Comparison of ENCODE assay signal across 10 cellular contexts in genomic region chr20:62837790-62838458, GRCh38. TPM values are rescaled to one million over a fixed set of nuclear protein-coding genes. Genes with fewer than 3 reads are reported as not detected.
DNase-seq lines count a peak whose midpoint lies in the region; ATAC-seq, FAIRE-seq and TF ChIP-seq lines count a peak whose summit lies in the region.
"Had no signal": no experiment of that assay in that cellular context is flagged by ENCODE, and none has a peak within 500 bp of the region (broad histone marks: within the 10 kb centered on the region; RNA-seq: fewer than 3 reads in every experiment).

No MANE protein-coding gene starts in this region.

- no peaks in the 10 kb centered on the region for H3K9me3 ChIP-seq in duodenal mucosa (ENCODE audit: control insufficient read depth in 1 of 2, low read length in 2 of 2)
- H3K9me3 ChIP-seq in CD4-positive, alpha-beta memory T cell (ENCODE audit: control insufficient read depth in 1 of 2, low read length in 2 of 2), result no peaks in the 10 kb centered on the region

- H3K9me3 Mint-ChIP-seq in activated T-helper 2 cell treated with anti-CD3 and anti-CD28 coated beads, Interferon-gamma antibody, Interleukin-2, Interleukin-4, amounts not matched to agents 10 μg/mL and 5 μg/mL and 100 μg/mL, durations not matched to agents 14 hours and 24 hours and 36 hours, result no peaks in the 10 kb centered on the region
- peaks cover 0 to 1% (median 0%) of the 10 kb centered on the region in 8 donors for H3K9me3 Mint-ChIP-seq in CD4-positive, alpha-beta memory T cell

- H3K4me1 ChIP-seq in duodenal mucosa (ENCODE audit: control insufficient read depth in 1 of 2, insufficient read depth in 2 of 2, low read length in 2 of 2), result peaks cover 16 to 28% of the 10 kb centered on the region in 2 donors
- no peaks in the 10 kb centered on the region for H3K4me1 ChIP-seq in CD4-positive, alpha-beta memory T cell (ENCODE audit: insufficient read depth, low read length)

- peak overlapping the region; percentile 78 for H3K27ac ChIP-seq in duodenal mucosa (ENCODE audit: low read depth, low read length)
- H3K27ac ChIP-seq in CD4-positive, alpha-beta memory T cell (ENCODE audit: low read depth, low read length), result no peak overlapping the region

- peak; percentile 59 for ATAC-seq in GM21381 (IDR thresholded peaks at IDR 0.05; ENCODE audit: unreplicated experiment)
- ATAC-seq: Panc1 had no signal

- no peaks in the 10 kb centered on the region for H3K36me3 Mint-ChIP-seq in activated T-helper 2 cell treated with anti-CD3 and anti-CD28 coated beads, Interferon-gamma antibody, Interleukin-2, Interleukin-4, amounts not matched to agents 10 μg/mL and 5 μg/mL and 100 μg/mL, durations not matched to agents 14 hours and 24 hours and 36 hours (ENCODE audit: low read depth)
- H3K36me3 Mint-ChIP-seq in CD4-positive, alpha-beta memory T cell, result no peaks in the 10 kb centered on the region

- no peak overlapping the region for H3K4me3 Mint-ChIP-seq in activated T-helper 2 cell treated with anti-CD3 and anti-CD28 coated beads, Interferon-gamma antibody, Interleukin-2, Interleukin-4, amounts not matched to agents 10 μg/mL and 5 μg/mL and 100 μg/mL, durations not matched to agents 14 hours and 24 hours and 36 hours (ENCODE audit: low read depth)
- H3K4me3 Mint-ChIP-seq in CD4-positive, alpha-beta memory T cell, result no peak overlapping the region

- H3K4me3 ChIP-seq in duodenal mucosa (ENCODE audit: low read depth in 1 of 2, low read length in 2 of 2), result peak overlapping the region; percentile 40 to 59
- H3K4me3 ChIP-seq in CD4-positive, alpha-beta memory T cell (ENCODE audit: low read length in 2 of 2), result no peak overlapping the region

- POLR2A ChIA-PET in CD4-positive, alpha-beta memory T cell (lab: Charles Lee; ENCODE audit: partially characterized antibody), result no interaction called here

- H3K27ac Mint-ChIP-seq in activated T-helper 2 cell treated with anti-CD3 and anti-CD28 coated beads, Interferon-gamma antibody, Interleukin-2, Interleukin-4, amounts not matched to agents 10 μg/mL and 5 μg/mL and 100 μg/mL, durations not matched to agents 14 hours and 24 hours and 36 hours, result no peak overlapping the region
- no peak overlapping the region for H3K27ac Mint-ChIP-seq in CD4-positive, alpha-beta memory T cell

- peak overlapping the region; percentile 34 to 63 for H3K9ac ChIP-seq in duodenal mucosa (ENCODE audit: low read depth in 1 of 2, low read length in 2 of 2)

- no peak for FAIRE-seq in D721Med (lab: Jason Lieb, UNC)

- CTCF ChIA-PET in CD4-positive, alpha-beta memory T cell (lab: Charles Lee; ENCODE audit: partially characterized antibody), result no interaction called here

- TF ChIP-seq CTCF in D721Med (IDR thresholded peaks at IDR 0.05; ENCODE audit: insufficient read depth, missing control alignments), result no peak

- H3K36me3 ChIP-seq in duodenal mucosa (ENCODE audit: control insufficient read depth in 1 of 2, insufficient read depth in 2 of 2, low read length in 2 of 2), result no peaks in the 10 kb centered on the region
- H3K36me3 ChIP-seq in CD4-positive, alpha-beta memory T cell (ENCODE audit: insufficient read depth, low read length), result no peaks in the 10 kb centered on the region

- intact Hi-C loops in activated T-helper 2 cell treated with anti-CD3 and anti-CD28 coated beads, Interferon-gamma antibody, Interleukin-2, Interleukin-4, amounts not matched to agents 10 μg/mL and 5 μg/mL and 100 μg/mL, durations not matched to agents 14 hours and 24 hours and 36 hours (cut with micrococcal nuclease), result no loop called here
- intact Hi-C loops in CD4-positive, alpha-beta memory T cell (cut with micrococcal nuclease), result no loop called here

- H3K27me3 ChIP-seq in duodenal mucosa (ENCODE audit: control insufficient read depth in 1 of 2, insufficient read depth in 2 of 2, low read length in 2 of 2), result no peaks in the 10 kb centered on the region
- no peaks in the 10 kb centered on the region for H3K27me3 ChIP-seq in CD4-positive, alpha-beta memory T cell (ENCODE audit: insufficient read depth, low read length)

- H3K4me1 Mint-ChIP-seq in activated T-helper 2 cell treated with anti-CD3 and anti-CD28 coated beads, Interferon-gamma antibody, Interleukin-2, Interleukin-4, amounts not matched to agents 10 μg/mL and 5 μg/mL and 100 μg/mL, durations not matched to agents 14 hours and 24 hours and 36 hours (ENCODE audit: low read depth), result peaks cover under 1% of the 10 kb centered on the region
- no peaks in the 10 kb centered on the region for H3K4me1 Mint-ChIP-seq in CD4-positive, alpha-beta memory T cell

- no peaks in the 10 kb centered on the region for H3K27me3 Mint-ChIP-seq in activated T-helper 2 cell treated with anti-CD3 and anti-CD28 coated beads, Interferon-gamma antibody, Interleukin-2, Interleukin-4, amounts not matched to agents 10 μg/mL and 5 μg/mL and 100 μg/mL, durations not matched to agents 14 hours and 24 hours and 36 hours (ENCODE audit: low read depth)
- peaks cover 4 to 5% of the 10 kb centered on the region in 2 donors for H3K27me3 Mint-ChIP-seq in CD4-positive, alpha-beta memory T cell

- DNase-seq in AG20443 (ENCODE audit: low spot score) (peak; percentile 63), NCI-H1105 (lab: John Stamatoyannopoulos, UW) (peak; percentile 54), D721Med (ENCODE audit: insufficient read length, low spot score) (no peak), GDM1 (lab: John Stamatoyannopoulos, UW) (no peak)
- DNase-seq in activated T-helper 2 cell treated with anti-CD3 and anti-CD28 coated beads, Interferon-gamma antibody, Interleukin-2, Interleukin-4, amounts not matched to agents 10 μg/mL and 5 μg/mL and 100 μg/mL, durations not matched to agents 14 hours and 24 hours and 36 hours (ENCODE audit: low spot score), result no peak
- no peak for DNase-seq in CD4-positive, alpha-beta memory T cell
- DNase-seq: effector CD4-positive, alpha-beta T cell had no signal

RNA-seq across cellular contexts. Expression of gene COL9A3, which starts 21.1 kb away (rescaled TPM):
- total RNA-seq in activated T-helper 2 cell treated with anti-CD3 and anti-CD28 coated beads, Interferon-gamma antibody, Interleukin-2, Interleukin-4, amounts not matched to agents 10 μg/mL and 5 μg/mL and 100 μg/mL, durations not matched to agents 14 hours and 24 hours and 36 hours, result 0.27 and 0.32 TPM in 2 replicates
- not detected for total RNA-seq in CD4-positive, alpha-beta memory T cell
- polyA plus RNA-seq in CD4-positive, alpha-beta memory T cell, result under 1 TPM in 1 of 2 donors, not detected in 1; 0.41 TPM

RNA-seq across cellular contexts. Expression of gene TCFL5, which starts 23.7 kb away (rescaled TPM):
- 5.7 and 7.1 TPM in 2 replicates for total RNA-seq in activated T-helper 2 cell treated with anti-CD3 and anti-CD28 coated beads, Interferon-gamma antibody, Interleukin-2, Interleukin-4, amounts not matched to agents 10 μg/mL and 5 μg/mL and 100 μg/mL, durations not matched to agents 14 hours and 24 hours and 36 hours
- 10 to 100 TPM in 1 of 2 experiments, 1 to 10 TPM in 1; 9.9 to 10.3 TPM for total RNA-seq in CD4-positive, alpha-beta memory T cell
- 1 to 10 TPM in 1 of 2 donors, under 1 TPM in 1; 0.52 to 2.5 TPM for polyA plus RNA-seq in CD4-positive, alpha-beta memory T cell

RNA-seq across cellular contexts. Expression of gene OGFR, which starts 33.3 kb away (rescaled TPM):
- 54.3 and 55.7 TPM in 2 replicates for total RNA-seq in activated T-helper 2 cell treated with anti-CD3 and anti-CD28 coated beads, Interferon-gamma antibody, Interleukin-2, Interleukin-4, amounts not matched to agents 10 μg/mL and 5 μg/mL and 100 μg/mL, durations not matched to agents 14 hours and 24 hours and 36 hours
- total RNA-seq in CD4-positive, alpha-beta memory T cell, result 10 to 100 TPM; 73.6 to 75.9 TPM
- polyA plus RNA-seq in CD4-positive, alpha-beta memory T cell, result 10 to 100 TPM; 13.8 to 65.3 TPM

RNA-seq across cellular contexts. Expression of gene MRGBP, which starts 41.7 kb away (rescaled TPM):
- 17.9 and 18.2 TPM in 2 replicates for total RNA-seq in activated T-helper 2 cell treated with anti-CD3 and anti-CD28 coated beads, Interferon-gamma antibody, Interleukin-2, Interleukin-4, amounts not matched to agents 10 μg/mL and 5 μg/mL and 100 μg/mL, durations not matched to agents 14 hours and 24 hours and 36 hours
- 10 to 100 TPM in 1 of 2 experiments, 1 to 10 TPM in 1; 9.7 to 11.0 TPM for total RNA-seq in CD4-positive, alpha-beta memory T cell
- 10 to 100 TPM in 1 of 2 donors, 1 to 10 TPM in 1; 6.8 to 10.9 TPM for polyA plus RNA-seq in CD4-positive, alpha-beta memory T cell

Comparison
In these comparisons a context has a peak if more than half of its experiments do, and no peak if none do; other contexts are left out.
1. DNase-seq: peak in AG20443 (single experiment) and NCI-H1105 (single experiment); none in activated T-helper 2 cell treated with anti-CD3 and anti-CD28 coated beads, Interferon-gamma antibody, Interleukin-2, Interleukin-4, amounts not matched to agents 10 μg/mL and 5 μg/mL and 100 μg/mL, durations not matched to agents 14 hours and 24 hours and 36 hours (single experiment), CD4-positive, alpha-beta memory T cell (0 of 5), D721Med (single experiment) and GDM1 (single experiment).
2. H3K4me3 ChIP-seq: peak in duodenal mucosa (2 of 2); none in CD4-positive, alpha-beta memory T cell (0 of 2).